In genomic region chr2:227642691-227643090, GRCh38 we compare ENCODE assay signal across 1 cellular context.
TF ChIP-seq lines count a peak whose summit lies in the region.

No MANE protein-coding gene starts in this region.

TF ChIP-seq in H1, 55 proteins besides CTCF, POLR2A, EP300 and RAD21:
- TF ChIP-seq SRF (IDR thresholded peaks at IDR 0.05; ENCODE audit: low read depth, low read length) (no peak), GTF2F1 (IDR thresholded peaks at IDR 0.05; ENCODE audit: borderline replicate concordance, low read depth, low read length) (no peak), CTBP2 (IDR thresholded peaks at IDR 0.05; ENCODE audit: borderline replicate concordance, insufficient read depth, insufficient read length, low read length) (no peak), POLR2AphosphoS5 (IDR thresholded peaks at IDR 0.05; ENCODE audit: low read depth, low read length) (no peak), EZH2 (IDR thresholded peaks at IDR 0.05; ENCODE audit: low read depth, low read length, severe bottlenecking) (no peak), CHD7 (IDR thresholded peaks at IDR 0.05; ENCODE audit: insufficient replicate concordance, low read length) (no peak), SIX5 (IDR thresholded peaks at IDR 0.05; ENCODE audit: low read depth, low read length) (no peak), BCL11A (IDR thresholded peaks at IDR 0.05; ENCODE audit: low read depth in 2 of 2, low read length in 2 of 2) (no peak), BRCA1 (IDR thresholded peaks at IDR 0.05; ENCODE audit: low read depth, low read length) (no peak), TAF7 (optimal IDR thresholded peaks at IDR 0.05; ENCODE audit: borderline replicate concordance, low read depth, low read length) (no peak), SIN3A (conservative IDR thresholded peaks at IDR 0.05 in 1 of 2, IDR thresholded peaks at IDR 0.05 in 1 of 2; ENCODE audit: low read depth in 1 of 2, low read length in 2 of 2) (no peak), SUZ12 (IDR thresholded peaks at IDR 0.05; ENCODE audit: low read length) (no peak), RBBP5 (IDR thresholded peaks at IDR 0.05; ENCODE audit: borderline replicate concordance, low read depth, low read length) (no peak), RNF2 (IDR thresholded peaks at IDR 0.05; ENCODE audit: borderline replicate concordance, low read depth, low read length, missing control alignments, poor library complexity, severe bottlenecking) (no peak), GABPA (IDR thresholded peaks at IDR 0.05; ENCODE audit: borderline replicate concordance, insufficient read depth, low read length) (no peak), NRF1 (IDR thresholded peaks at IDR 0.05; ENCODE audit: low read depth, low read length) (no peak), RXRA (IDR thresholded peaks at IDR 0.05; ENCODE audit: insufficient read depth, low read depth, low read length) (no peak)
- TF ChIP-seq, protein P1, sequence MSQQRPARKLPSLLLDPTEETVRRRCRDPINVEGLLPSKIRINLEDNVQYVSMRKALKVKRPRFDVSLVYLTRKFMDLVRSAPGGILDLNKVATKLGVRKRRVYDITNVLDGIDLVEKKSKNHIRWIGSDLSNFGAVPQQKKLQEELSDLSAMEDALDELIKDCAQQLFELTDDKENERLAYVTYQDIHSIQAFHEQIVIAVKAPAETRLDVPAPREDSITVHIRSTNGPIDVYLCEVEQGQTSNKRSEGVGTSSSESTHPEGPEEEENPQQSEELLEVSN (IDR thresholded peaks at IDR 0.05): no peak
